ENCODE assay signal across 1 cellular context in the genomic region with DNA sequence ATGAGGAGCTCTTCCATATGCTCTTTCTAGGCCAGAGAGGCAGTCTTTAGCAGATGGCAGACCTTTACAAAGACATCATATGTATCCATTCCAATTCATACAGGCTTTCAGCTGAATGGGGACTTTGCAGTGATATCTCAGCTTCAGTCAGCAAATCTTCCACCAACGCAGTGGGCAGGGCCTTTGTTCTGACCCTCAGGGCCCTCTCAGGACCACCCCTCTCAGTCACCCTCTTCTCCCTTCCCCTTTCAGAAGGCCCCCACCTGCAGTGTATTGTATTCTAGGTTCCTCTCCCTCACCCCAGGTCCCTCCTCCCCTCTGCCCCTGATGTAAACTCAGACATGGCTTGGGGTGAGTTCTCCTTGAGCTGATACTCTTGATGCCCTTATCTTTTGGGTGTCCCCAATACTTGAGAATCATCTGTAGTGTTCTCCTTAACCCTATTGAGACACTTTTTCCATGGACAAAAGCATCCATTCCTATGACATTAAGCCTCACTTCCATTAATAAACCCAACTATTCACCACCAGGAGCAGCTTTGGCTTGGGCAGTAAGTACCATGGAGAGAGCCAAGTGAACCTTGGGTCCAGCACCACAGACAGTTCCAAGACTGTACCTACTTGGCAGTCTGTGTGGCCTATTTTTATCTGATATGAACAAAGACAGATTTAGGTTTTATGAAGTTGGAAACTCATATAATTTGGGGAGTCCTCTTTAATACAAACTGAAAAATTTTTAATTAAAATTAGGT.
A peak's percentile ranks its signal among the peaks of the same experiment; 100 is the strongest.
TF ChIP-seq lines count a peak whose summit lies in the region.

No MANE protein-coding gene starts in this region.

TF ChIP-seq in WTC11, 78 proteins besides CTCF, POLR2A, EP300 and RAD21 (continued from another document and continues in another):
- TF ChIP-seq, protein P1, sequence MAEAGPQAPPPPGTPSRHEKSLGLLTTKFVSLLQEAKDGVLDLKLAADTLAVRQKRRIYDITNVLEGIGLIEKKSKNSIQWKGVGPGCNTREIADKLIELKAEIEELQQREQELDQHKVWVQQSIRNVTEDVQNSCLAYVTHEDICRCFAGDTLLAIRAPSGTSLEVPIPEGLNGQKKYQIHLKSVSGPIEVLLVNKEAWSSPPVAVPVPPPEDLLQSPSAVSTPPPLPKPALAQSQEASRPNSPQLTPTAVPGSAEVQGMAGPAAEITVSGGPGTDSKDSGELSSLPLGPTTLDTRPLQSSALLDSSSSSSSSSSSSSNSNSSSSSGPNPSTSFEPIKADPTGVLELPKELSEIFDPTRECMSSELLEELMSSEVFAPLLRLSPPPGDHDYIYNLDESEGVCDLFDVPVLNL (CRISPR knock-in tag; IDR thresholded peaks at IDR 0.05; ENCODE audit: borderline replicate concordance, low read depth), result peak; percentile 94
- TF ChIP-seq CREM (CRISPR knock-in tag; IDR thresholded peaks at IDR 0.05) (peak; percentile 78), SMAD3 (CRISPR knock-in tag; IDR thresholded peaks at IDR 0.05; ENCODE audit: borderline replicate concordance) (peak; percentile 95; the same call in 1 of the 2 replicates), ETV6 (CRISPR knock-in tag; IDR thresholded peaks at IDR 0.05) (peak; percentile 78; the same call in 1 of the 2 replicates), GRHL2 (CRISPR knock-in tag; IDR thresholded peaks at IDR 0.05; ENCODE audit: insufficient replicate concordance, severe bottlenecking) (no peak), SMAD4 (CRISPR knock-in tag; IDR thresholded peaks at IDR 0.05) (peak; percentile 97), CREB1 (CRISPR knock-in tag; IDR thresholded peaks at IDR 0.05) (peak; percentile 85), TP53 (CRISPR knock-in tag; IDR thresholded peaks at IDR 0.05) (peak; percentile 90), ZBTB21 (CRISPR knock-in tag; IDR thresholded peaks at IDR 0.05; ENCODE audit: borderline replicate concordance) (peak; percentile 74; the same call in 1 of the 2 replicates), GABPB1 (CRISPR knock-in tag; IDR thresholded peaks at IDR 0.05) (no peak), MYBL2 (CRISPR knock-in tag; IDR thresholded peaks at IDR 0.05) (peak; percentile 84; the same call in 1 of the 2 replicates), ZNF263 (CRISPR knock-in tag; IDR thresholded peaks at IDR 0.05; ENCODE audit: low read depth) (peak; percentile 44; the same call in 1 of the 2 replicates), ZNF232 (CRISPR knock-in tag; IDR thresholded peaks at IDR 0.05) (peak; percentile 96), RELA (CRISPR knock-in tag; IDR thresholded peaks at IDR 0.05; ENCODE audit: borderline replicate concordance) (no peak; the same call in 1 of the 2 replicates), NFATC4 (CRISPR knock-in tag; IDR thresholded peaks at IDR 0.05) (no peak), ELF4 (CRISPR knock-in tag; IDR thresholded peaks at IDR 0.05; ENCODE audit: low read depth) (no peak), FOXP1 (CRISPR knock-in tag; IDR thresholded peaks at IDR 0.05; ENCODE audit: borderline replicate concordance) (no peak; the same call in 1 of the 2 replicates), TEAD1 (CRISPR knock-in tag; IDR thresholded peaks at IDR 0.05) (peak; percentile 95), MXD4 (CRISPR knock-in tag; IDR thresholded peaks at IDR 0.05; ENCODE audit: borderline replicate concordance) (no peak), JUN (CRISPR knock-in tag; IDR thresholded peaks at IDR 0.05) (peak; percentile 99), ZNF416 (CRISPR knock-in tag; IDR thresholded peaks at IDR 0.05) (no peak), NR3C1 (CRISPR knock-in tag; conservative IDR thresholded peaks at IDR 0.05; ENCODE audit: low read depth) (0 out of 2 replicates have a peak, but pooled peaks have one; percentile 88)
- TF ChIP-seq, protein P2, sequence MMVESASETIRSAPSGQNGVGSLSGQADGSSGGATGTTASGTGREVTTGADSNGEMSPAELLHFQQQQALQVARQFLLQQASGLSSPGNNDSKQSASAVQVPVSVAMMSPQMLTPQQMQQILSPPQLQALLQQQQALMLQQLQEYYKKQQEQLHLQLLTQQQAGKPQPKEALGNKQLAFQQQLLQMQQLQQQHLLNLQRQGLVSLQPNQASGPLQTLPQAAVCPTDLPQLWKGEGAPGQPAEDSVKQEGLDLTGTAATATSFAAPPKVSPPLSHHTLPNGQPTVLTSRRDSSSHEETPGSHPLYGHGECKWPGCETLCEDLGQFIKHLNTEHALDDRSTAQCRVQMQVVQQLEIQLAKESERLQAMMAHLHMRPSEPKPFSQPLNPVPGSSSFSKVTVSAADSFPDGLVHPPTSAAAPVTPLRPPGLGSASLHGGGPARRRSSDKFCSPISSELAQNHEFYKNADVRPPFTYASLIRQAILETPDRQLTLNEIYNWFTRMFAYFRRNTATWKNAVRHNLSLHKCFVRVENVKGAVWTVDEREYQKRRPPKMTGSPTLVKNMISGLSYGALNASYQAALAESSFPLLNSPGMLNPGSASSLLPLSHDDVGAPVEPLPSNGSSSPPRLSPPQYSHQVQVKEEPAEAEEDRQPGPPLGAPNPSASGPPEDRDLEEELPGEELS (CRISPR knock-in tag; IDR thresholded peaks at IDR 0.05), result peak; percentile 99
- TF ChIP-seq, protein P3, sequence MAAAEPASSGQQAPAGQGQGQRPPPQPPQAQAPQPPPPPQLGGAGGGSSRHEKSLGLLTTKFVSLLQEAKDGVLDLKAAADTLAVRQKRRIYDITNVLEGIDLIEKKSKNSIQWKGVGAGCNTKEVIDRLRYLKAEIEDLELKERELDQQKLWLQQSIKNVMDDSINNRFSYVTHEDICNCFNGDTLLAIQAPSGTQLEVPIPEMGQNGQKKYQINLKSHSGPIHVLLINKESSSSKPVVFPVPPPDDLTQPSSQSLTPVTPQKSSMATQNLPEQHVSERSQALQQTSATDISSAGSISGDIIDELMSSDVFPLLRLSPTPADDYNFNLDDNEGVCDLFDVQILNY (CRISPR knock-in tag; IDR thresholded peaks at IDR 0.05), result no peak
- TF ChIP-seq, protein P4, sequence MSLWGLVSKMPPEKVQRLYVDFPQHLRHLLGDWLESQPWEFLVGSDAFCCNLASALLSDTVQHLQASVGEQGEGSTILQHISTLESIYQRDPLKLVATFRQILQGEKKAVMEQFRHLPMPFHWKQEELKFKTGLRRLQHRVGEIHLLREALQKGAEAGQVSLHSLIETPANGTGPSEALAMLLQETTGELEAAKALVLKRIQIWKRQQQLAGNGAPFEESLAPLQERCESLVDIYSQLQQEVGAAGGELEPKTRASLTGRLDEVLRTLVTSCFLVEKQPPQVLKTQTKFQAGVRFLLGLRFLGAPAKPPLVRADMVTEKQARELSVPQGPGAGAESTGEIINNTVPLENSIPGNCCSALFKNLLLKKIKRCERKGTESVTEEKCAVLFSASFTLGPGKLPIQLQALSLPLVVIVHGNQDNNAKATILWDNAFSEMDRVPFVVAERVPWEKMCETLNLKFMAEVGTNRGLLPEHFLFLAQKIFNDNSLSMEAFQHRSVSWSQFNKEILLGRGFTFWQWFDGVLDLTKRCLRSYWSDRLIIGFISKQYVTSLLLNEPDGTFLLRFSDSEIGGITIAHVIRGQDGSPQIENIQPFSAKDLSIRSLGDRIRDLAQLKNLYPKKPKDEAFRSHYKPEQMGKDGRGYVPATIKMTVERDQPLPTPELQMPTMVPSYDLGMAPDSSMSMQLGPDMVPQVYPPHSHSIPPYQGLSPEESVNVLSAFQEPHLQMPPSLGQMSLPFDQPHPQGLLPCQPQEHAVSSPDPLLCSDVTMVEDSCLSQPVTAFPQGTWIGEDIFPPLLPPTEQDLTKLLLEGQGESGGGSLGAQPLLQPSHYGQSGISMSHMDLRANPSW (CRISPR knock-in tag; conservative IDR thresholded peaks at IDR 0.05; ENCODE audit: low read depth), result no peak
- TF ChIP-seq, protein P5, sequence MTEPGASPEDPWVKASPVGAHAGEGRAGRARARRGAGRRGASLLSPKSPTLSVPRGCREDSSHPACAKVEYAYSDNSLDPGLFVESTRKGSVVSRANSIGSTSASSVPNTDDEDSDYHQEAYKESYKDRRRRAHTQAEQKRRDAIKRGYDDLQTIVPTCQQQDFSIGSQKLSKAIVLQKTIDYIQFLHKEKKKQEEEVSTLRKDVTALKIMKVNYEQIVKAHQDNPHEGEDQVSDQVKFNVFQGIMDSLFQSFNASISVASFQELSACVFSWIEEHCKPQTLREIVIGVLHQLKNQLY (CRISPR knock-in tag; IDR thresholded peaks at IDR 0.05), result peak; percentile 94; the same call in 1 of the 2 replicates
- TF ChIP-seq, protein P6, sequence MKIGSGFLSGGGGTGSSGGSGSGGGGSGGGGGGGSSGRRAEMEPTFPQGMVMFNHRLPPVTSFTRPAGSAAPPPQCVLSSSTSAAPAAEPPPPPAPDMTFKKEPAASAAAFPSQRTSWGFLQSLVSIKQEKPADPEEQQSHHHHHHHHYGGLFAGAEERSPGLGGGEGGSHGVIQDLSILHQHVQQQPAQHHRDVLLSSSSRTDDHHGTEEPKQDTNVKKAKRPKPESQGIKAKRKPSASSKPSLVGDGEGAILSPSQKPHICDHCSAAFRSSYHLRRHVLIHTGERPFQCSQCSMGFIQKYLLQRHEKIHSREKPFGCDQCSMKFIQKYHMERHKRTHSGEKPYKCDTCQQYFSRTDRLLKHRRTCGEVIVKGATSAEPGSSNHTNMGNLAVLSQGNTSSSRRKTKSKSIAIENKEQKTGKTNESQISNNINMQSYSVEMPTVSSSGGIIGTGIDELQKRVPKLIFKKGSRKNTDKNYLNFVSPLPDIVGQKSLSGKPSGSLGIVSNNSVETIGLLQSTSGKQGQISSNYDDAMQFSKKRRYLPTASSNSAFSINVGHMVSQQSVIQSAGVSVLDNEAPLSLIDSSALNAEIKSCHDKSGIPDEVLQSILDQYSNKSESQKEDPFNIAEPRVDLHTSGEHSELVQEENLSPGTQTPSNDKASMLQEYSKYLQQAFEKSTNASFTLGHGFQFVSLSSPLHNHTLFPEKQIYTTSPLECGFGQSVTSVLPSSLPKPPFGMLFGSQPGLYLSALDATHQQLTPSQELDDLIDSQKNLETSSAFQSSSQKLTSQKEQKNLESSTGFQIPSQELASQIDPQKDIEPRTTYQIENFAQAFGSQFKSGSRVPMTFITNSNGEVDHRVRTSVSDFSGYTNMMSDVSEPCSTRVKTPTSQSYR (CRISPR knock-in tag; IDR thresholded peaks at IDR 0.05), result peak; percentile 95
- TF ChIP-seq, protein P7, sequence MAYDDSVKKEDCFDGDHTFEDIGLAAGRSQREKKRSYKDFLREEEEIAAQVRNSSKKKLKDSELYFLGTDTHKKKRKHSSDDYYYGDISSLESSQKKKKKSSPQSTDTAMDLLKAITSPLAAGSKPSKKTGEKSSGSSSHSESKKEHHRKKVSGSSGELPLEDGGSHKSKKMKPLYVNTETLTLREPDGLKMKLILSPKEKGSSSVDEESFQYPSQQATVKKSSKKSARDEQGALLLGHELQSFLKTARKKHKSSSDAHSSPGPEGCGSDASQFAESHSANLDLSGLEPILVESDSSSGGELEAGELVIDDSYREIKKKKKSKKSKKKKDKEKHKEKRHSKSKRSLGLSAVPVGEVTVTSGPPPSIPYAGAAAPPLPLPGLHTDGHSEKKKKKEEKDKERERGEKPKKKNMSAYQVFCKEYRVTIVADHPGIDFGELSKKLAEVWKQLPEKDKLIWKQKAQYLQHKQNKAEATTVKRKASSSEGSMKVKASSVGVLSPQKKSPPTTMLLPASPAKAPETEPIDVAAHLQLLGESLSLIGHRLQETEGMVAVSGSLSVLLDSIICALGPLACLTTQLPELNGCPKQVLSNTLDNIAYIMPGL (CRISPR knock-in tag; IDR thresholded peaks at IDR 0.05), result no peak
- TF ChIP-seq, protein P8, sequence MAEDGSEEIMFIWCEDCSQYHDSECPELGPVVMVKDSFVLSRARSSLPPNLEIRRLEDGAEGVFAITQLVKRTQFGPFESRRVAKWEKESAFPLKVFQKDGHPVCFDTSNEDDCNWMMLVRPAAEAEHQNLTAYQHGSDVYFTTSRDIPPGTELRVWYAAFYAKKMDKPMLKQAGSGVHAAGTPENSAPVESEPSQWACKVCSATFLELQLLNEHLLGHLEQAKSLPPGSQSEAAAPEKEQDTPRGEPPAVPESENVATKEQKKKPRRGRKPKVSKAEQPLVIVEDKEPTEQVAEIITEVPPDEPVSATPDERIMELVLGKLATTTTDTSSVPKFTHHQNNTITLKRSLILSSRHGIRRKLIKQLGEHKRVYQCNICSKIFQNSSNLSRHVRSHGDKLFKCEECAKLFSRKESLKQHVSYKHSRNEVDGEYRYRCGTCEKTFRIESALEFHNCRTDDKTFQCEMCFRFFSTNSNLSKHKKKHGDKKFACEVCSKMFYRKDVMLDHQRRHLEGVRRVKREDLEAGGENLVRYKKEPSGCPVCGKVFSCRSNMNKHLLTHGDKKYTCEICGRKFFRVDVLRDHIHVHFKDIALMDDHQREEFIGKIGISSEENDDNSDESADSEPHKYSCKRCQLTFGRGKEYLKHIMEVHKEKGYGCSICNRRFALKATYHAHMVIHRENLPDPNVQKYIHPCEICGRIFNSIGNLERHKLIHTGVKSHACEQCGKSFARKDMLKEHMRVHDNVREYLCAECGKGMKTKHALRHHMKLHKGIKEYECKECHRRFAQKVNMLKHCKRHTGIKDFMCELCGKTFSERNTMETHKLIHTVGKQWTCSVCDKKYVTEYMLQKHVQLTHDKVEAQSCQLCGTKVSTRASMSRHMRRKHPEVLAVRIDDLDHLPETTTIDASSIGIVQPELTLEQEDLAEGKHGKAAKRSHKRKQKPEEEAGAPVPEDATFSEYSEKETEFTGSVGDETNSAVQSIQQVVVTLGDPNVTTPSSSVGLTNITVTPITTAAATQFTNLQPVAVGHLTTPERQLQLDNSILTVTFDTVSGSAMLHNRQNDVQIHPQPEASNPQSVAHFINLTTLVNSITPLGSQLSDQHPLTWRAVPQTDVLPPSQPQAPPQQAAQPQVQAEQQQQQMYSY (CRISPR knock-in tag; IDR thresholded peaks at IDR 0.05), result peak; percentile 49; the same call in 1 of the 2 replicates
- TF ChIP-seq, protein P9, sequence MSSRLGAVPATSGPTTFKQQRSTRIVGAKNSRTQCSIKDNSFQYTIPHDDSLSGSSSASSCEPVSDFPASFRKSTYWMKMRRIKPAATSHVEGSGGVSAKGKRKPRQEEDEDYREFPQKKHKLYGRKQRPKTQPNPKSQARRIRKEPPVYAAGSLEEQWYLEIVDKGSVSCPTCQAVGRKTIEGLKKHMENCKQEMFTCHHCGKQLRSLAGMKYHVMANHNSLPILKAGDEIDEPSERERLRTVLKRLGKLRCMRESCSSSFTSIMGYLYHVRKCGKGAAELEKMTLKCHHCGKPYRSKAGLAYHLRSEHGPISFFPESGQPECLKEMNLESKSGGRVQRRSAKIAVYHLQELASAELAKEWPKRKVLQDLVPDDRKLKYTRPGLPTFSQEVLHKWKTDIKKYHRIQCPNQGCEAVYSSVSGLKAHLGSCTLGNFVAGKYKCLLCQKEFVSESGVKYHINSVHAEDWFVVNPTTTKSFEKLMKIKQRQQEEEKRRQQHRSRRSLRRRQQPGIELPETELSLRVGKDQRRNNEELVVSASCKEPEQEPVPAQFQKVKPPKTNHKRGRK (CRISPR knock-in tag; IDR thresholded peaks at IDR 0.05; ENCODE audit: borderline replicate concordance), result peak; percentile 63; the same call in 1 of the 2 replicates
- TF ChIP-seq, protein P10, sequence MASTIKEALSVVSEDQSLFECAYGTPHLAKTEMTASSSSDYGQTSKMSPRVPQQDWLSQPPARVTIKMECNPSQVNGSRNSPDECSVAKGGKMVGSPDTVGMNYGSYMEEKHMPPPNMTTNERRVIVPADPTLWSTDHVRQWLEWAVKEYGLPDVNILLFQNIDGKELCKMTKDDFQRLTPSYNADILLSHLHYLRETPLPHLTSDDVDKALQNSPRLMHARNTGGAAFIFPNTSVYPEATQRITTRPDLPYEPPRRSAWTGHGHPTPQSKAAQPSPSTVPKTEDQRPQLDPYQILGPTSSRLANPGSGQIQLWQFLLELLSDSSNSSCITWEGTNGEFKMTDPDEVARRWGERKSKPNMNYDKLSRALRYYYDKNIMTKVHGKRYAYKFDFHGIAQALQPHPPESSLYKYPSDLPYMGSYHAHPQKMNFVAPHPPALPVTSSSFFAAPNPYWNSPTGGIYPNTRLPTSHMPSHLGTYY (CRISPR knock-in tag; IDR thresholded peaks at IDR 0.05), result no peak
- TF ChIP-seq, protein P11, sequence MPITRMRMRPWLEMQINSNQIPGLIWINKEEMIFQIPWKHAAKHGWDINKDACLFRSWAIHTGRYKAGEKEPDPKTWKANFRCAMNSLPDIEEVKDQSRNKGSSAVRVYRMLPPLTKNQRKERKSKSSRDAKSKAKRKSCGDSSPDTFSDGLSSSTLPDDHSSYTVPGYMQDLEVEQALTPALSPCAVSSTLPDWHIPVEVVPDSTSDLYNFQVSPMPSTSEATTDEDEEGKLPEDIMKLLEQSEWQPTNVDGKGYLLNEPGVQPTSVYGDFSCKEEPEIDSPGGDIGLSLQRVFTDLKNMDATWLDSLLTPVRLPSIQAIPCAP (CRISPR knock-in tag; IDR thresholded peaks at IDR 0.05), result peak; percentile 97
